In the genomic region with DNA sequence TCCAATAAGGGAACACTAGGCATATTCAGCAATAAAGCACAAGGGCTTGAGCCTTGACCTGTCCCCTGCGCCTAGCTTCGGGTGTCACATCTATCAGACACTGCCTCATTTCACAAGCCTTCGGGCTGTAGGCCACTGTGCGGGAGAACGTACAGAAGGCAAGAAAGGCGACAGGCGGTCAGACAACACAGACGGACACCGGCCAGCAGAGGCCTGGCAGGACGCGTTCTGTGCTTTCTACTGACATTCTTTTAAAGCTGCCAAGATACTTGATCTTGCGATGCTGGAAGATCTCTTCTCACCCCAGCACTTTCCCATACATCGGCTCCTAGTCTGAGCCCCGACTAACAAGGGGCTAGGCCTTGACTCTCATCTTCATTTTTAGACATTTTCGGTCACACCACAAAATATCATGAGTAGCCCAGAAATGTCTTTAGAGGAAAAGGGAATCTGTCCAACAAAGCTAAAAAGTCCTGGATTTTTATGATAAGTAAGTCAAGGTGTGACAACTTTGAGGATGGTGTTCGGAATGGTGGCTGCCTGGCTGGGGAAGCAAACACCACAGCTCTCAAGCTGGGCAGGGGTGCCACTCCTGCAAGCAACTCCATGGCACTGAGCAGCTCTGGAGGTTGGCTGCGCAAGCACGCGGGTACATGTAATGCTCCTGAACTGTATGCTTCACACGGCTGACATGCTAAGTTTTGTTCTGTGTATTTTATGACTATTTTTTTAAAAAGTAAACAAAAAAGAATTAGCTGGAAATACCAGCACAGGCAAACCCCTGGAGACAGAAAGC, we compare ENCODE assay signal across 29 cellular contexts. TPM values are rescaled to one million over a fixed set of nuclear protein-coding genes. Genes with fewer than 3 reads are reported as not detected.
"Had no signal": no experiment of that assay in that cellular context is flagged by ENCODE, and none has a peak within 500 bp of the region (broad histone marks: within the 10 kb centered on the region; RNA-seq: fewer than 3 reads in every experiment).

No MANE protein-coding gene starts in this region.

- H3K27ac ChIP-seq: coronary artery, heart right ventricle, neutrophil, pancreas, sigmoid colon, thoracic aorta, tibial nerve, upper lobe of left lung had no signal

- H3K9me3 Mint-ChIP-seq: immature natural killer cell; mesothelial cell of epicardium; naive B cell; natural killer cell treated with Interleukin-12 subunit alpha and Interleukin-12 subunit beta and Interleukin-15 and Interleukin-18, amount 100 ng/mL, for 72 hours; neural crest cell; stimulated activated naive B cell treated with anti-CD40 and anti-IgM and Interleukin-4, amounts not matched to agents 10 μg/mL and 1 μg/mL and 100 μg/mL, for 72 hours; stimulated activated naive CD8-positive, alpha-beta T cell treated with anti-CD3 and anti-CD28 coated beads, Interleukin-15, Interleukin-2, amounts not matched to agents 100 ng/mL and 50 ng/mL, for 24 hours had no signal

- H3K27me3 Mint-ChIP-seq: natural killer cell treated with Interleukin-12 subunit alpha and Interleukin-12 subunit beta and Interleukin-15 and Interleukin-18, amount 100 ng/mL, for 72 hours; progenitor cell of endocrine pancreas; stimulated activated naive CD8-positive, alpha-beta T cell treated with anti-CD3 and anti-CD28 coated beads, Interleukin-15, Interleukin-2, amounts not matched to agents 100 ng/mL and 50 ng/mL, for 24 hours had no signal

- H3K4me3 Mint-ChIP-seq: immature natural killer cell; mesothelial cell of epicardium; naive B cell; natural killer cell treated with Interleukin-12 subunit alpha and Interleukin-12 subunit beta and Interleukin-15 and Interleukin-18, amount 100 ng/mL, for 72 hours; neural crest cell; stimulated activated naive B cell treated with anti-CD40 and anti-IgM and Interleukin-4, amounts not matched to agents 10 μg/mL and 1 μg/mL and 100 μg/mL, for 72 hours; stimulated activated naive CD8-positive, alpha-beta T cell treated with anti-CD3 and anti-CD28 coated beads, Interleukin-15, Interleukin-2, amounts not matched to agents 100 ng/mL and 50 ng/mL, for 24 hours had no signal

- H3K4me1 Mint-ChIP-seq: immature natural killer cell; naive B cell; stimulated activated naive B cell treated with anti-CD40 and anti-IgM and Interleukin-4, amounts not matched to agents 10 μg/mL and 1 μg/mL and 100 μg/mL, for 72 hours had no signal

- H3K27ac Mint-ChIP-seq: immature natural killer cell; mesothelial cell of epicardium; naive B cell; natural killer cell treated with Interleukin-12 subunit alpha and Interleukin-12 subunit beta and Interleukin-15 and Interleukin-18, amount 100 ng/mL, for 72 hours; progenitor cell of endocrine pancreas; stimulated activated naive B cell treated with anti-CD40 and anti-IgM and Interleukin-4, amounts not matched to agents 10 μg/mL and 1 μg/mL and 100 μg/mL, for 72 hours; stimulated activated naive CD8-positive, alpha-beta T cell treated with anti-CD3 and anti-CD28 coated beads, Interleukin-15, Interleukin-2, amounts not matched to agents 100 ng/mL and 50 ng/mL, for 24 hours had no signal

- H3K36me3 ChIP-seq: heart right ventricle, neutrophil, sigmoid colon, thoracic aorta, tibial nerve had no signal

- H3K36me3 Mint-ChIP-seq: immature natural killer cell; naive B cell; natural killer cell treated with Interleukin-12 subunit alpha and Interleukin-12 subunit beta and Interleukin-15 and Interleukin-18, amount 100 ng/mL, for 72 hours; stimulated activated naive B cell treated with anti-CD40 and anti-IgM and Interleukin-4, amounts not matched to agents 10 μg/mL and 1 μg/mL and 100 μg/mL, for 72 hours had no signal

- H3K27me3 ChIP-seq: pancreas, sigmoid colon, tibial nerve, upper lobe of left lung had no signal

- DNase-seq: dermis blood vessel endothelial cell; effector memory CD4-positive, alpha-beta T cell; esophagus squamous epithelium; foreskin melanocyte; glutamatergic neuron; heart right ventricle; hippocampal formation; immature natural killer cell; islet precursor cell; left ventricle myocardium superior; mesenchymal stem cell; naive B cell; right cardiac atrium; sigmoid colon; stimulated activated naive B cell treated with anti-CD40 and anti-IgM and Interleukin-4, amounts not matched to agents 10 μg/mL and 1 μg/mL and 100 μg/mL, for 72 hours had no signal

- H3K4me3 ChIP-seq: coronary artery, esophagus squamous epithelium, heart right ventricle, lung, mucosa of descending colon, pancreas, sigmoid colon, thoracic aorta, tibial nerve, upper lobe of left lung had no signal

- H3K9me3 ChIP-seq: esophagus squamous epithelium, heart right ventricle, mucosa of descending colon, neutrophil, pancreas, sigmoid colon, thoracic aorta, tibial nerve, upper lobe of left lung had no signal

- H3K4me1 ChIP-seq: heart right ventricle, tibial nerve had no signal

- ATAC-seq: heart right ventricle; left ventricle myocardium superior; mucosa of descending colon; natural killer cell treated with Interleukin-12 subunit alpha and Interleukin-12 subunit beta and Interleukin-15 and Interleukin-18, amount 100 ng/mL, for 72 hours; pancreas; right cardiac atrium; stimulated activated naive B cell treated with anti-CD40 and anti-IgM and Interleukin-4, amounts not matched to agents 10 μg/mL and 1 μg/mL and 100 μg/mL, for 72 hours had no signal

RNA-seq across cellular contexts. Expression of a gene that starts 18.7 kb away (rescaled TPM):
- total RNA-seq: endothelial cell of umbilical vein, neural crest cell had no signal
- polyA plus RNA-seq: endothelial cell of umbilical vein, immature natural killer cell had no signal
